11 cellular contexts compared by ENCODE assay signal in the genomic region with DNA sequence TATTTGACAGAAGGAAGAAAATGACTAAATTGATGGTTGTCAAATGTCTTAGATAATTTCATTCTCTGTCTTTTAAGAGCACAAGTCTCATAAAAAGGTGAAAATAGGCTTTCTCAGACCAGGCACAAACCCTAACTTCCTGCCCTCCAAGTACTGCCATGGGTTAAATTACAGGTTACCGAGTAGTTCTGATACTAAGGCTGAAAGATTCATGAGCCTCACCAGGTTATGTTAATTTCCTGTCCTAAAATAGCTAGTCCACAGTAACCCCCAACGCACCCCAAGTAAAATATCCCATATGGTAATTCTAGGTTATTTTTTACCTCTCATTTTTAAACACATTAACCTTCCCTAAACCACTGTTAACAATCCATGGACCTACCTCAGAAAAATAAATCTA. TPM values are rescaled to one million over a fixed set of nuclear protein-coding genes. Genes with fewer than 3 reads are reported as not detected.
DNase-seq lines count a peak whose midpoint lies in the region; ATAC-seq and TF ChIP-seq lines count a peak whose summit lies in the region.
"Had no signal": no experiment of that assay in that cellular context is flagged by ENCODE, and none has a peak within 500 bp of the region (broad histone marks: within the 10 kb centered on the region; RNA-seq: fewer than 3 reads in every experiment).

No MANE protein-coding gene starts in this region.

- peak overlapping the region; percentile 29; the same call in 1 of the 2 replicates for H3K27ac ChIP-seq in MM.1S (ENCODE audit: low read length)
- no peak overlapping the region for H3K27ac ChIP-seq in vagina

- peaks cover 78% of the 10 kb centered on the region for H3K4me1 Mint-ChIP-seq in activated T-cell treated with anti-CD3 and anti-CD28 coated beads, Interleukin-2, amount 50 U/mL, for 24 hours (ENCODE audit: low read depth)
- H3K4me1 Mint-ChIP-seq in stimulated activated naive CD8-positive, alpha-beta T cell treated with anti-CD3 and anti-CD28 coated beads, Interleukin-15, Interleukin-2, amounts not matched to agents 100 ng/mL and 50 ng/mL, for 24 hours (ENCODE audit: low read depth), result peaks cover 74% of the 10 kb centered on the region

- no peaks in the 10 kb centered on the region for H3K9me2 ChIP-seq in MM.1S (replicated peaks; ENCODE audit: insufficient read depth, low read length)

- H3K27me3 ChIP-seq in MM.1S (replicated peaks; ENCODE audit: insufficient read depth, low read length), result no peaks in the 10 kb centered on the region
- no peaks in the 10 kb centered on the region for H3K27me3 ChIP-seq in vagina

- TF ChIP-seq POLR2A in vagina (IDR thresholded peaks at IDR 0.05), result no peak

- peaks cover 8% of the 10 kb centered on the region for H3K9me3 Mint-ChIP-seq in activated T-cell treated with anti-CD3 and anti-CD28 coated beads, Interleukin-2, amount 50 U/mL, for 24 hours
- H3K9me3 Mint-ChIP-seq in stimulated activated naive CD8-positive, alpha-beta T cell treated with anti-CD3 and anti-CD28 coated beads, Interleukin-15, Interleukin-2, amounts not matched to agents 100 ng/mL and 50 ng/mL, for 24 hours, result peaks cover 21% of the 10 kb centered on the region

- no peak overlapping the region for H3K9ac ChIP-seq in MM.1S (ENCODE audit: low read length)

- DNase-seq in activated T-cell treated with anti-CD3 and anti-CD28 coated beads, Interleukin-2, amount 50 U/mL, for 24 hours, result no peak
- no peak for DNase-seq in activated T-cell treated with anti-CD3 and anti-CD28 coated beads, Interleukin-2, amount 50 U/mL, for 48 hours
- DNase-seq in MM.1S, result peak; percentile 53
- DNase-seq in SK-N-DZ (ENCODE audit: low spot score), result no peak
- no peak for DNase-seq in vagina (ENCODE audit: extremely low spot score in 2 of 2)
- no peak for DNase-seq in iPS-NIHi11 (ENCODE audit: low spot score)
- DNase-seq: activated CD4-positive, alpha-beta T cell treated with anti-CD3 and anti-CD28 coated beads, Interleukin-2, amount 50 U/mL, for 4 hours; caudate nucleus had no signal

- intact Hi-C loops in vagina (cut with DNase I), result no loop called here

- H3K9me3 ChIP-seq in MM.1S (replicated peaks; ENCODE audit: insufficient read depth, low read length) (no peaks in the 10 kb centered on the region), vagina (no peaks in the 10 kb centered on the region)

- peak; percentile 69 for ATAC-seq in HG02588 (IDR thresholded peaks at IDR 0.05; ENCODE audit: unreplicated experiment)

- 0 out of 2 replicates have a peak, but pooled peaks cover 4% of the 10 kb centered on the region for H3F3A ChIP-seq in MM.1S (ENCODE audit: insufficient read depth, low read length)

- no peaks in the 10 kb centered on the region for H3K27me3 Mint-ChIP-seq in activated T-cell treated with anti-CD3 and anti-CD28 coated beads, Interleukin-2, amount 50 U/mL, for 24 hours
- H3K27me3 Mint-ChIP-seq in stimulated activated naive CD8-positive, alpha-beta T cell treated with anti-CD3 and anti-CD28 coated beads, Interleukin-15, Interleukin-2, amounts not matched to agents 100 ng/mL and 50 ng/mL, for 24 hours, result no peaks in the 10 kb centered on the region
- H3K27me3 Mint-ChIP-seq: progenitor cell of endocrine pancreas had no signal

- H3K4me3 ChIP-seq in MM.1S (ENCODE audit: low read length) (no peak overlapping the region), vagina (no peak overlapping the region)

- peaks cover 100% of the 10 kb centered on the region for H3K79me2 ChIP-seq in MM.1S (ENCODE audit: low read length)

- H3K36me3 Mint-ChIP-seq in activated T-cell treated with anti-CD3 and anti-CD28 coated beads, Interleukin-2, amount 50 U/mL, for 24 hours (ENCODE audit: low read depth), result peaks cover 37% of the 10 kb centered on the region
- peaks cover 29% of the 10 kb centered on the region for H3K36me3 Mint-ChIP-seq in stimulated activated naive CD8-positive, alpha-beta T cell treated with anti-CD3 and anti-CD28 coated beads, Interleukin-15, Interleukin-2, amounts not matched to agents 100 ng/mL and 50 ng/mL, for 24 hours (ENCODE audit: low read depth)

- no peak overlapping the region for H2AFZ ChIP-seq in MM.1S (ENCODE audit: low read length)

- no peaks in the 10 kb centered on the region; the same call in 1 of the 2 replicates for H3K36me3 ChIP-seq in MM.1S (replicated peaks; ENCODE audit: insufficient read depth, low read length)
- H3K36me3 ChIP-seq in vagina, result no peaks in the 10 kb centered on the region

- H3K4me2 ChIP-seq in MM.1S (ENCODE audit: low read depth, low read length), result peak overlapping the region; percentile 37

- H3K4me3 Mint-ChIP-seq in activated T-cell treated with anti-CD3 and anti-CD28 coated beads, Interleukin-2, amount 50 U/mL, for 24 hours, result no peak overlapping the region
- H3K4me3 Mint-ChIP-seq in stimulated activated naive CD8-positive, alpha-beta T cell treated with anti-CD3 and anti-CD28 coated beads, Interleukin-15, Interleukin-2, amounts not matched to agents 100 ng/mL and 50 ng/mL, for 24 hours, result no peak overlapping the region

- TF ChIP-seq CTCF in MM.1S (IDR thresholded peaks at IDR 0.05; ENCODE audit: low read length) (no peak), vagina (IDR thresholded peaks at IDR 0.05) (no peak)

- H3K4me1 ChIP-seq in MM.1S (ENCODE audit: low read length) (peaks cover 12% of the 10 kb centered on the region), vagina (peaks cover 44% of the 10 kb centered on the region)

- H4K20me1 ChIP-seq in MM.1S (ENCODE audit: insufficient read depth, low read length), result 0 out of 2 replicates have a peak, but pooled peaks cover 14% of the 10 kb centered on the region

- H3K27ac Mint-ChIP-seq in activated T-cell treated with anti-CD3 and anti-CD28 coated beads, Interleukin-2, amount 50 U/mL, for 24 hours, result peak overlapping the region; percentile 60
- peak overlapping the region; percentile 6 for H3K27ac Mint-ChIP-seq in stimulated activated naive CD8-positive, alpha-beta T cell treated with anti-CD3 and anti-CD28 coated beads, Interleukin-15, Interleukin-2, amounts not matched to agents 100 ng/mL and 50 ng/mL, for 24 hours
- H3K27ac Mint-ChIP-seq: progenitor cell of endocrine pancreas had no signal

RNA-seq across cellular contexts. Expression of gene GSK3B, which starts 42.0 kb away (rescaled TPM):
- 26.5 and 37.2 TPM in 2 replicates for polyA plus RNA-seq in SK-N-DZ (2014; cell fraction: cytosol; rRNA removed)
- polyA plus RNA-seq in SK-N-DZ (2014; cell fraction: nucleus; rRNA removed), result 10.2 and 14.9 TPM in 2 replicates
- 20.6 TPM for total RNA-seq in vagina
